In genomic region chr15:61892140-61892539, GRCh38 we compare ENCODE assay signal across 22 cellular contexts.
"Had no signal": no experiment of that assay in that cellular context is flagged by ENCODE, and none has a peak within 500 bp of the region (broad histone marks: within the 10 kb centered on the region; RNA-seq: fewer than 3 reads in every experiment).

No MANE protein-coding gene starts in this region.

- H3K4me1 ChIP-seq: breast epithelium, colonic mucosa, heart left ventricle, left lung, psoas muscle, tibial nerve had no signal

- H3K4me3 ChIP-seq: breast epithelium, colonic mucosa, dorsolateral prefrontal cortex, heart left ventricle, left lung, ovary, psoas muscle, tibial nerve had no signal

- DNase-seq: activated B cell treated with CpG ODN at 0.5 μM for 24 hours; activated CD4-positive, alpha-beta T cell treated with anti-CD3 and anti-CD28 coated beads for 4 hours; activated CD4-positive, alpha-beta T cell treated with anti-CD3 and anti-CD28 coated beads, Interleukin-2, amount 50 U/mL, for 48 hours; activated CD8-positive, alpha-beta memory T cell treated with anti-CD3 and anti-CD28 coated beads, Interleukin-2, amount 50 U/mL, for 48 hours; activated naive CD4-positive, alpha-beta T cell treated with Interleukin-2 at 50 U/mL for 16 hours; activated naive CD8-positive, alpha-beta T cell treated with anti-CD3 and anti-CD28 coated beads for 36 hours; activated T-cell treated with anti-CD3 and anti-CD28 coated beads, Interleukin-2, amount 50 U/mL, for 4 hours; colonic mucosa; dorsolateral prefrontal cortex; heart left ventricle; kidney glomerular epithelial cell; left lung; naive thymus-derived CD8-positive, alpha-beta T cell; ovary; psoas muscle; right cardiac atrium; stimulated activated CD4-positive, alpha-beta T cell treated with anti-CD3 and anti-CD28 coated beads, Interleukin-12 subunit alpha, Interleukin-12 subunit beta, amount 100 ng/mL, for 4 hours; stimulated activated CD4-positive, alpha-beta T cell treated with anti-CD3 and anti-CD28 coated beads, Interleukin-4, amount 100 ng/mL, for 4 hours; substantia nigra; T1000 had no signal

- H3K9me3 ChIP-seq: colonic mucosa had no signal

- ATAC-seq: activated T-cell treated with anti-CD3 and anti-CD28 coated beads, Interleukin-2, amount 50 U/mL, for 4 hours; left lung; naive thymus-derived CD8-positive, alpha-beta T cell; psoas muscle; right cardiac atrium had no signal

- H3K27ac ChIP-seq: breast epithelium, colonic mucosa, dorsolateral prefrontal cortex, heart left ventricle, left lung, ovary, psoas muscle, tibial nerve had no signal

- H3K36me3 ChIP-seq: breast epithelium, colonic mucosa, ovary had no signal

- H3K27me3 ChIP-seq: breast epithelium, colonic mucosa, dorsolateral prefrontal cortex, heart left ventricle, left lung, ovary, tibial nerve had no signal
